In the genomic region with DNA sequence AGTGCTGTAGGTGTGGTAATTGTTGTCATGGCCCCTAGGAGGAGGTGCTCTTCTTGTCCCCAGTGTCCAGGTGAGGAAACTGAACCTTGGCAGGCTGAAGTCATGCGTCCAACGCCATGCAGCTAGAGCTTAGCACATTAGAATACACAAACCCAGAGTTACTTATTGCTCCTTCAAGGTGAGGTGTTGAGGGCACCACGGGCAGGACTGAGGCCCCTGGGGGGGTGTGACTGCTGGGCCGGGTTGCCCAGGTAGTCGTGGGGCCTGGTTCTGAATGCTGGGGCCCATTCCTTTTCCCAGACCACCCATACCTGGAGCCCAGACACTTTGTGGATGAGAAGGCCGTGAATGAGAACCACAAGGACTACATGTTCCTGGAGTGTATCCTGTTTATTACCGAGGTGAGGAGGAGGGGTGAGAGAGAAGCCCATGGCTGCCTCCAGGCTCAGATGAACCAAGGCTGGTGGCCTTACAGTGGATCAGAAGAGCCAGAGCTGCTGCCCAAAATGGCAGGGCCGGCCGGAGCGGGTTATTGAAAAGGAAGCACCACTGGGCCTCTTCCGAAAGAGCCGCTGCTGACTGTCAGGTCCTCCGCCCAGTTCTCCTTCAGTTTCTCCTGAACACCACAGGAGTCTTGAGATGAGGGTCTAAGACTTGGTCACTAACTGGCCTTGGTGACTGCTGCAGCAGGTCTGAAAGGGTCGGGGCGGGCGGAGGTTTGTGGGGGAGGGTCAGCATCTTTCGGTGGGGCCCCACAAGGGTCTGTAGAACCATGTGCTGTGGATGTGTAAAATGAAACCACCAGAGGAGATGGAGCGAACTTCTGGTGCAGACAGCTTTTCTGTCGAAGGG, we compare ENCODE assay signal across 1 cellular context.
TF ChIP-seq lines count a peak whose summit lies in the region.

No MANE protein-coding gene starts in this region.

TF ChIP-seq in A549, 52 proteins besides CTCF, POLR2A, EP300 and RAD21 (continued from another document):
- TF ChIP-seq, protein P1, sequence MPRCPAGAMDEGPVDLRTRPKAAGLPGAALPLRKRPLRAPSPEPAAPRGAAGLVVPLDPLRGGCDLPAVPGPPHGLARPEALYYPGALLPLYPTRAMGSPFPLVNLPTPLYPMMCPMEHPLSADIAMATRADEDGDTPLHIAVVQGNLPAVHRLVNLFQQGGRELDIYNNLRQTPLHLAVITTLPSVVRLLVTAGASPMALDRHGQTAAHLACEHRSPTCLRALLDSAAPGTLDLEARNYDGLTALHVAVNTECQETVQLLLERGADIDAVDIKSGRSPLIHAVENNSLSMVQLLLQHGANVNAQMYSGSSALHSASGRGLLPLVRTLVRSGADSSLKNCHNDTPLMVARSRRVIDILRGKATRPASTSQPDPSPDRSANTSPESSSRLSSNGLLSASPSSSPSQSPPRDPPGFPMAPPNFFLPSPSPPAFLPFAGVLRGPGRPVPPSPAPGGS (IDR thresholded peaks at IDR 0.05) = no peak
- TF ChIP-seq ZSCAN20 (CRISPR knock-in tag; IDR thresholded peaks at IDR 0.05) = no peak
- TF ChIP-seq, protein P2, sequence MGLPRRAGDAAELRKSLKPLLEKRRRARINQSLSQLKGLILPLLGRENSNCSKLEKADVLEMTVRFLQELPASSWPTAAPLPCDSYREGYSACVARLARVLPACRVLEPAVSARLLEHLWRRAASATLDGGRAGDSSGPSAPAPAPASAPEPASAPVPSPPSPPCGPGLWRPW (IDR thresholded peaks at IDR 0.05) = no peak
- no peak for TF ChIP-seq JUN (IDR thresholded peaks at IDR 0.05)
- TF ChIP-seq RARB (CRISPR knock-in tag; IDR thresholded peaks at IDR 0.05) = no peak
- no peak for TF ChIP-seq KDM5A (IDR thresholded peaks at IDR 0.05)
- TF ChIP-seq, protein P3, sequence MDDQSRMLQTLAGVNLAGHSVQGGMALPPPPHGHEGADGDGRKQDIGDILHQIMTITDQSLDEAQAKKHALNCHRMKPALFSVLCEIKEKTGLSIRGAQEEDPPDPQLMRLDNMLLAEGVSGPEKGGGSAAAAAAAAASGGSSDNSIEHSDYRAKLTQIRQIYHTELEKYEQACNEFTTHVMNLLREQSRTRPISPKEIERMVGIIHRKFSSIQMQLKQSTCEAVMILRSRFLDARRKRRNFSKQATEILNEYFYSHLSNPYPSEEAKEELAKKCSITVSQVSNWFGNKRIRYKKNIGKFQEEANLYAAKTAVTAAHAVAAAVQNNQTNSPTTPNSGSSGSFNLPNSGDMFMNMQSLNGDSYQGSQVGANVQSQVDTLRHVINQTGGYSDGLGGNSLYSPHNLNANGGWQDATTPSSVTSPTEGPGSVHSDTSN (IDR thresholded peaks at IDR 0.05) = no peak
- TF ChIP-seq, protein P4, sequence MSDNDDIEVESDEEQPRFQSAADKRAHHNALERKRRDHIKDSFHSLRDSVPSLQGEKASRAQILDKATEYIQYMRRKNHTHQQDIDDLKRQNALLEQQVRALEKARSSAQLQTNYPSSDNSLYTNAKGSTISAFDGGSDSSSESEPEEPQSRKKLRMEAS (IDR thresholded peaks at IDR 0.05) = no peak
- TF ChIP-seq ESRRA (IDR thresholded peaks at IDR 0.05; ENCODE audit: borderline replicate concordance, low read length) = no peak
- TF ChIP-seq MAZ (IDR thresholded peaks at IDR 0.05; ENCODE audit: borderline replicate concordance, low read depth, low read length) = no peak
- TF ChIP-seq MYC (IDR thresholded peaks at IDR 0.05; ENCODE audit: borderline replicate concordance, low read length) = no peak
- TF ChIP-seq, protein P5, sequence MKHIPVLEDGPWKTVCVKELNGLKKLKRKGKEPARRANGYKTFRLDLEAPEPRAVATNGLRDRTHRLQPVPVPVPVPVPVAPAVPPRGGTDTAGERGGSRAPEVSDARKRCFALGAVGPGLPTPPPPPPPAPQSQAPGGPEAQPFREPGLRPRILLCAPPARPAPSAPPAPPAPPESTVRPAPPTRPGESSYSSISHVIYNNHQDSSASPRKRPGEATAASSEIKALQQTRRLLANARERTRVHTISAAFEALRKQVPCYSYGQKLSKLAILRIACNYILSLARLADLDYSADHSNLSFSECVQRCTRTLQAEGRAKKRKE (CRISPR knock-in tag; IDR thresholded peaks at IDR 0.05; ENCODE audit: low read depth) = no peak
- TF ChIP-seq, protein P6, sequence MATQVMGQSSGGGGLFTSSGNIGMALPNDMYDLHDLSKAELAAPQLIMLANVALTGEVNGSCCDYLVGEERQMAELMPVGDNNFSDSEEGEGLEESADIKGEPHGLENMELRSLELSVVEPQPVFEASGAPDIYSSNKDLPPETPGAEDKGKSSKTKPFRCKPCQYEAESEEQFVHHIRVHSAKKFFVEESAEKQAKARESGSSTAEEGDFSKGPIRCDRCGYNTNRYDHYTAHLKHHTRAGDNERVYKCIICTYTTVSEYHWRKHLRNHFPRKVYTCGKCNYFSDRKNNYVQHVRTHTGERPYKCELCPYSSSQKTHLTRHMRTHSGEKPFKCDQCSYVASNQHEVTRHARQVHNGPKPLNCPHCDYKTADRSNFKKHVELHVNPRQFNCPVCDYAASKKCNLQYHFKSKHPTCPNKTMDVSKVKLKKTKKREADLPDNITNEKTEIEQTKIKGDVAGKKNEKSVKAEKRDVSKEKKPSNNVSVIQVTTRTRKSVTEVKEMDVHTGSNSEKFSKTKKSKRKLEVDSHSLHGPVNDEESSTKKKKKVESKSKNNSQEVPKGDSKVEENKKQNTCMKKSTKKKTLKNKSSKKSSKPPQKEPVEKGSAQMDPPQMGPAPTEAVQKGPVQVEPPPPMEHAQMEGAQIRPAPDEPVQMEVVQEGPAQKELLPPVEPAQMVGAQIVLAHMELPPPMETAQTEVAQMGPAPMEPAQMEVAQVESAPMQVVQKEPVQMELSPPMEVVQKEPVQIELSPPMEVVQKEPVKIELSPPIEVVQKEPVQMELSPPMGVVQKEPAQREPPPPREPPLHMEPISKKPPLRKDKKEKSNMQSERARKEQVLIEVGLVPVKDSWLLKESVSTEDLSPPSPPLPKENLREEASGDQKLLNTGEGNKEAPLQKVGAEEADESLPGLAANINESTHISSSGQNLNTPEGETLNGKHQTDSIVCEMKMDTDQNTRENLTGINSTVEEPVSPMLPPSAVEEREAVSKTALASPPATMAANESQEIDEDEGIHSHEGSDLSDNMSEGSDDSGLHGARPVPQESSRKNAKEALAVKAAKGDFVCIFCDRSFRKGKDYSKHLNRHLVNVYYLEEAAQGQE (IDR thresholded peaks at IDR 0.05) = no peak
- no peak for TF ChIP-seq FOSB (CRISPR knock-in tag; IDR thresholded peaks at IDR 0.05)
- TF ChIP-seq, protein P7, sequence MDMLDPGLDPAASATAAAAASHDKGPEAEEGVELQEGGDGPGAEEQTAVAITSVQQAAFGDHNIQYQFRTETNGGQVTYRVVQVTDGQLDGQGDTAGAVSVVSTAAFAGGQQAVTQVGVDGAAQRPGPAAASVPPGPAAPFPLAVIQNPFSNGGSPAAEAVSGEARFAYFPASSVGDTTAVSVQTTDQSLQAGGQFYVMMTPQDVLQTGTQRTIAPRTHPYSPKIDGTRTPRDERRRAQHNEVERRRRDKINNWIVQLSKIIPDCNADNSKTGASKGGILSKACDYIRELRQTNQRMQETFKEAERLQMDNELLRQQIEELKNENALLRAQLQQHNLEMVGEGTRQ (IDR thresholded peaks at IDR 0.05) = no peak
- TF ChIP-seq FOSL2 (IDR thresholded peaks at IDR 0.05) = no peak
- no peak for TF ChIP-seq FOSL2 (CRISPR knock-in tag; IDR thresholded peaks at IDR 0.05)
